ENCODE assay signal across 1 cellular context in the genomic region with DNA sequence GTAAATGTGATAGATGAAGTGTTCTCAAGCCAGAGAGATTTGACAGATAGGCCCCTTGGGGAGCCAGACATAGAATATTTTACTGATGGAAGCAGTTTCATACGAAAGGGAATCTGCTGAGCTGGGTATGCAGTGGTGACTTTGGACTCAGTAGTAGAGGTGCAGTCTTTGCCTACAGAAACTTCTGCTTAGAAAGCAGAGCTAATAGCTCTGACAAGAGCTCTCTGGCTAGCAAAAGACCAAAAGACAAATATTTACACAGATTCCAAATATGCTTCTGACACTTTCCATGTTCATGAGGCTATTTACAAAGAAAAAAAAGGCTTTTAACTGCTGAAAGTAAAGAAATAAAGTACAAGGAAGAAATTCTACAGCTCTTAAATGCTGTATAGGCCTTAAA.
A peak's percentile ranks its signal among the peaks of the same experiment; 100 is the strongest.
TF ChIP-seq lines count a peak whose summit lies in the region.
"Not testable (repeated sequence)": the region's sequence is repeated elsewhere in the genome, so short reads cannot be mapped to it uniquely, and the experiment has no call there.

No MANE protein-coding gene starts in this region.

TF ChIP-seq in HepG2, 621 proteins besides CTCF, POLR2A, EP300 and RAD21 (continued from another document):
- TF ChIP-seq RCOR2 (CRISPR knock-in tag; IDR thresholded peaks at IDR 0.05) (peak; percentile 59; the same call in 1 of the 2 replicates), FOXP1 (CRISPR knock-in tag; IDR thresholded peaks at IDR 0.05) (peak; percentile 85), MIXL1 (CRISPR knock-in tag; IDR thresholded peaks at IDR 0.05) (peak; percentile 76; the same call in 1 of the 2 replicates), TCF7 (IDR thresholded peaks at IDR 0.05; ENCODE audit: low read depth) (peak; percentile 57), NCOR1 (IDR thresholded peaks at IDR 0.05; ENCODE audit: borderline replicate concordance, low read length) (peak; percentile 40; the same call in 1 of the 2 replicates), SKI (IDR thresholded peaks at IDR 0.05; ENCODE audit: partially characterized antibody) (peak; percentile 42), FOXJ3 (CRISPR knock-in tag; IDR thresholded peaks at IDR 0.05; ENCODE audit: borderline replicate concordance) (peak; percentile 74; the same call in 1 of the 2 replicates), ZNF670 (CRISPR knock-in tag; IDR thresholded peaks at IDR 0.05; ENCODE audit: borderline replicate concordance) (0 out of 2 replicates have a peak, but pooled peaks have one; percentile 39), TBX3 (IDR thresholded peaks at IDR 0.05; ENCODE audit: borderline replicate concordance) (peak; percentile 80; the same call in 1 of the 2 replicates), ZKSCAN8 (CRISPR knock-in tag; IDR thresholded peaks at IDR 0.05; ENCODE audit: borderline replicate concordance) (peak; percentile 39; the same call in 1 of the 2 replicates), SOX5 (CRISPR knock-in tag; IDR thresholded peaks at IDR 0.05; ENCODE audit: borderline replicate concordance) (peak; percentile 72; the same call in 1 of the 2 replicates), MED1 (CRISPR knock-in tag; IDR thresholded peaks at IDR 0.05) (peak; percentile 47), BCL6 (CRISPR knock-in tag; IDR thresholded peaks at IDR 0.05) (peak; percentile 99), TBL1XR1 (IDR thresholded peaks at IDR 0.05; ENCODE audit: borderline replicate concordance, low read length, partially characterized antibody) (peak; percentile 45), NCOA2 (CRISPR knock-in tag; IDR thresholded peaks at IDR 0.05) (peak; percentile 61), LCORL (CRISPR knock-in tag; IDR thresholded peaks at IDR 0.05) (peak; percentile 20; the same call in 1 of the 2 replicates), CREB1 (CRISPR knock-in tag; IDR thresholded peaks at IDR 0.05) (0 out of 2 replicates have a peak, but pooled peaks have one; percentile 44), HOXA3 (CRISPR knock-in tag; IDR thresholded peaks at IDR 0.05) (peak; percentile 43; the same call in 1 of the 2 replicates), SOX6 (CRISPR knock-in tag; IDR thresholded peaks at IDR 0.05) (peak; percentile 57), MAFK (conservative IDR thresholded peaks at IDR 0.05 in 1 of 2, IDR thresholded peaks at IDR 0.05 in 1 of 2; ENCODE audit: low read length in 2 of 2) (peak; percentile 59 to 79), ZNF652 (CRISPR knock-in tag; IDR thresholded peaks at IDR 0.05; ENCODE audit: borderline replicate concordance, low read depth) (peak; percentile 37; the same call in 1 of the 2 replicates), HNF4G (IDR thresholded peaks at IDR 0.05; ENCODE audit: borderline replicate concordance, low read depth, low read length) (0 out of 2 replicates have a peak, but pooled peaks have one; percentile 28), HNF4G (CRISPR knock-in tag; IDR thresholded peaks at IDR 0.05; ENCODE audit: borderline replicate concordance, low read depth) (0 out of 2 replicates have a peak, but pooled peaks have one; percentile 36), ZNF292 (CRISPR knock-in tag; IDR thresholded peaks at IDR 0.05; ENCODE audit: borderline replicate concordance, low read depth) (peak; percentile 23; the same call in 1 of the 2 replicates), HHEX (CRISPR knock-in tag; IDR thresholded peaks at IDR 0.05) (peak; percentile 69), KDM6A (CRISPR knock-in tag; IDR thresholded peaks at IDR 0.05; ENCODE audit: low read depth) (peak; percentile 40; the same call in 1 of the 2 replicates), ZSCAN25 (CRISPR knock-in tag; IDR thresholded peaks at IDR 0.05) (peak; percentile 62), RARA (CRISPR knock-in tag; IDR thresholded peaks at IDR 0.05) (peak; percentile 81), FOXA3 (CRISPR knock-in tag; IDR thresholded peaks at IDR 0.05) (peak; percentile 91)
- not testable (repeated sequence) for TF ChIP-seq FOXP1, LCORL, CREB1, SOX6 (IDR thresholded peaks at IDR 0.05)
- TF ChIP-seq, protein P1, sequence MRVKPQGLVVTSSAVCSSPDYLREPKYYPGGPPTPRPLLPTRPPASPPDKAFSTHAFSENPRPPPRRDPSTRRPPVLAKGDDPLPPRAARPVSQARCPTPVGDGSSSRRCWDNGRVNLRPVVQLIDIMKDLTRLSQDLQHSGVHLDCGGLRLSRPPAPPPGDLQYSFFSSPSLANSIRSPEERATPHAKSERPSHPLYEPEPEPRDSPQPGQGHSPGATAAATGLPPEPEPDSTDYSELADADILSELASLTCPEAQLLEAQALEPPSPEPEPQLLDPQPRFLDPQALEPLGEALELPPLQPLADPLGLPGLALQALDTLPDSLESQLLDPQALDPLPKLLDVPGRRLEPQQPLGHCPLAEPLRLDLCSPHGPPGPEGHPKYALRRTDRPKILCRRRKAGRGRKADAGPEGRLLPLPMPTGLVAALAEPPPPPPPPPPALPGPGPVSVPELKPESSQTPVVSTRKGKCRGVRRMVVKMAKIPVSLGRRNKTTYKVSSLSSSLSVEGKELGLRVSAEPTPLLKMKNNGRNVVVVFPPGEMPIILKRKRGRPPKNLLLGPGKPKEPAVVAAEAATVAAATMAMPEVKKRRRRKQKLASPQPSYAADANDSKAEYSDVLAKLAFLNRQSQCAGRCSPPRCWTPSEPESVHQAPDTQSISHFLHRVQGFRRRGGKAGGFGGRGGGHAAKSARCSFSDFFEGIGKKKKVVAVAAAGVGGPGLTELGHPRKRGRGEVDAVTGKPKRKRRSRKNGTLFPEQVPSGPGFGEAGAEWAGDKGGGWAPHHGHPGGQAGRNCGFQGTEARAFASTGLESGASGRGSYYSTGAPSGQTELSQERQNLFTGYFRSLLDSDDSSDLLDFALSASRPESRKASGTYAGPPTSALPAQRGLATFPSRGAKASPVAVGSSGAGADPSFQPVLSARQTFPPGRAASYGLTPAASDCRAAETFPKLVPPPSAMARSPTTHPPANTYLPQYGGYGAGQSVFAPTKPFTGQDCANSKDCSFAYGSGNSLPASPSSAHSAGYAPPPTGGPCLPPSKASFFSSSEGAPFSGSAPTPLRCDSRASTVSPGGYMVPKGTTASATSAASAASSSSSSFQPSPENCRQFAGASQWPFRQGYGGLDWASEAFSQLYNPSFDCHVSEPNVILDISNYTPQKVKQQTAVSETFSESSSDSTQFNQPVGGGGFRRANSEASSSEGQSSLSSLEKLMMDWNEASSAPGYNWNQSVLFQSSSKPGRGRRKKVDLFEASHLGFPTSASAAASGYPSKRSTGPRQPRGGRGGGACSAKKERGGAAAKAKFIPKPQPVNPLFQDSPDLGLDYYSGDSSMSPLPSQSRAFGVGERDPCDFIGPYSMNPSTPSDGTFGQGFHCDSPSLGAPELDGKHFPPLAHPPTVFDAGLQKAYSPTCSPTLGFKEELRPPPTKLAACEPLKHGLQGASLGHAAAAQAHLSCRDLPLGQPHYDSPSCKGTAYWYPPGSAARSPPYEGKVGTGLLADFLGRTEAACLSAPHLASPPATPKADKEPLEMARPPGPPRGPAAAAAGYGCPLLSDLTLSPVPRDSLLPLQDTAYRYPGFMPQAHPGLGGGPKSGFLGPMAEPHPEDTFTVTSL (CRISPR knock-in tag; IDR thresholded peaks at IDR 0.05; ENCODE audit: borderline replicate concordance), result peak; percentile 89; the same call in 1 of the 2 replicates
- TF ChIP-seq, protein P2, sequence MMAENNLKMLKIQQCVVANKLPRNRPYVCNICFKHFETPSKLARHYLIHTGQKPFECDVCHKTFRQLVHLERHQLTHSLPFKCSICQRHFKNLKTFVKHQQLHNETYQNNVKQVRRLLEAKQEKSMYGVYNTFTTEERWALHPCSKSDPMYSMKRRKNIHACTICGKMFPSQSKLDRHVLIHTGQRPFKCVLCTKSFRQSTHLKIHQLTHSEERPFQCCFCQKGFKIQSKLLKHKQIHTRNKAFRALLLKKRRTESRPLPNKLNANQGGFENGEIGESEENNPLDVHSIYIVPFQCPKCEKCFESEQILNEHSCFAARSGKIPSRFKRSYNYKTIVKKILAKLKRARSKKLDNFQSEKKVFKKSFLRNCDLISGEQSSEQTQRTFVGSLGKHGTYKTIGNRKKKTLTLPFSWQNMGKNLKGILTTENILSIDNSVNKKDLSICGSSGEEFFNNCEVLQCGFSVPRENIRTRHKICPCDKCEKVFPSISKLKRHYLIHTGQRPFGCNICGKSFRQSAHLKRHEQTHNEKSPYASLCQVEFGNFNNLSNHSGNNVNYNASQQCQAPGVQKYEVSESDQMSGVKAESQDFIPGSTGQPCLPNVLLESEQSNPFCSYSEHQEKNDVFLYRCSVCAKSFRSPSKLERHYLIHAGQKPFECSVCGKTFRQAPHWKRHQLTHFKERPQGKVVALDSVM (CRISPR knock-in tag; IDR thresholded peaks at IDR 0.05), result peak; percentile 31; the same call in 1 of the 2 replicates
- TF ChIP-seq, protein P3, sequence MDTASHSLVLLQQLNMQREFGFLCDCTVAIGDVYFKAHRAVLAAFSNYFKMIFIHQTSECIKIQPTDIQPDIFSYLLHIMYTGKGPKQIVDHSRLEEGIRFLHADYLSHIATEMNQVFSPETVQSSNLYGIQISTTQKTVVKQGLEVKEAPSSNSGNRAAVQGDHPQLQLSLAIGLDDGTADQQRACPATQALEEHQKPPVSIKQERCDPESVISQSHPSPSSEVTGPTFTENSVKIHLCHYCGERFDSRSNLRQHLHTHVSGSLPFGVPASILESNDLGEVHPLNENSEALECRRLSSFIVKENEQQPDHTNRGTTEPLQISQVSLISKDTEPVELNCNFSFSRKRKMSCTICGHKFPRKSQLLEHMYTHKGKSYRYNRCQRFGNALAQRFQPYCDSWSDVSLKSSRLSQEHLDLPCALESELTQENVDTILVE (CRISPR knock-in tag; IDR thresholded peaks at IDR 0.05), result 0 out of 2 replicates have a peak, but pooled peaks have one; percentile 23
- TF ChIP-seq, protein P4, sequence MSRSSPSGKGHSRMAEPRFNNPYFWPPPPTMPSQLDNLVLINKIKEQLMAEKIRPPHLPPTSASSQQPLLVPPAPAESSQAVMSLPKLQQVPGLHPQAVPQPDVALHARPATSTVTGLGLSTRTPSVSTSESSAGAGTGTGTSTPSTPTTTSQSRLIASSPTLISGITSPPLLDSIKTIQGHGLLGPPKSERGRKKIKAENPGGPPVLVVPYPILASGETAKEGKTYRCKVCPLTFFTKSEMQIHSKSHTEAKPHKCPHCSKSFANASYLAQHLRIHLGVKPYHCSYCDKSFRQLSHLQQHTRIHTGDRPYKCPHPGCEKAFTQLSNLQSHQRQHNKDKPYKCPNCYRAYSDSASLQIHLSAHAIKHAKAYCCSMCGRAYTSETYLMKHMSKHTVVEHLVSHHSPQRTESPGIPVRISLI (CRISPR knock-in tag; IDR thresholded peaks at IDR 0.05; ENCODE audit: borderline replicate concordance), result peak; percentile 73; the same call in 1 of the 2 replicates
- TF ChIP-seq, protein P5, sequence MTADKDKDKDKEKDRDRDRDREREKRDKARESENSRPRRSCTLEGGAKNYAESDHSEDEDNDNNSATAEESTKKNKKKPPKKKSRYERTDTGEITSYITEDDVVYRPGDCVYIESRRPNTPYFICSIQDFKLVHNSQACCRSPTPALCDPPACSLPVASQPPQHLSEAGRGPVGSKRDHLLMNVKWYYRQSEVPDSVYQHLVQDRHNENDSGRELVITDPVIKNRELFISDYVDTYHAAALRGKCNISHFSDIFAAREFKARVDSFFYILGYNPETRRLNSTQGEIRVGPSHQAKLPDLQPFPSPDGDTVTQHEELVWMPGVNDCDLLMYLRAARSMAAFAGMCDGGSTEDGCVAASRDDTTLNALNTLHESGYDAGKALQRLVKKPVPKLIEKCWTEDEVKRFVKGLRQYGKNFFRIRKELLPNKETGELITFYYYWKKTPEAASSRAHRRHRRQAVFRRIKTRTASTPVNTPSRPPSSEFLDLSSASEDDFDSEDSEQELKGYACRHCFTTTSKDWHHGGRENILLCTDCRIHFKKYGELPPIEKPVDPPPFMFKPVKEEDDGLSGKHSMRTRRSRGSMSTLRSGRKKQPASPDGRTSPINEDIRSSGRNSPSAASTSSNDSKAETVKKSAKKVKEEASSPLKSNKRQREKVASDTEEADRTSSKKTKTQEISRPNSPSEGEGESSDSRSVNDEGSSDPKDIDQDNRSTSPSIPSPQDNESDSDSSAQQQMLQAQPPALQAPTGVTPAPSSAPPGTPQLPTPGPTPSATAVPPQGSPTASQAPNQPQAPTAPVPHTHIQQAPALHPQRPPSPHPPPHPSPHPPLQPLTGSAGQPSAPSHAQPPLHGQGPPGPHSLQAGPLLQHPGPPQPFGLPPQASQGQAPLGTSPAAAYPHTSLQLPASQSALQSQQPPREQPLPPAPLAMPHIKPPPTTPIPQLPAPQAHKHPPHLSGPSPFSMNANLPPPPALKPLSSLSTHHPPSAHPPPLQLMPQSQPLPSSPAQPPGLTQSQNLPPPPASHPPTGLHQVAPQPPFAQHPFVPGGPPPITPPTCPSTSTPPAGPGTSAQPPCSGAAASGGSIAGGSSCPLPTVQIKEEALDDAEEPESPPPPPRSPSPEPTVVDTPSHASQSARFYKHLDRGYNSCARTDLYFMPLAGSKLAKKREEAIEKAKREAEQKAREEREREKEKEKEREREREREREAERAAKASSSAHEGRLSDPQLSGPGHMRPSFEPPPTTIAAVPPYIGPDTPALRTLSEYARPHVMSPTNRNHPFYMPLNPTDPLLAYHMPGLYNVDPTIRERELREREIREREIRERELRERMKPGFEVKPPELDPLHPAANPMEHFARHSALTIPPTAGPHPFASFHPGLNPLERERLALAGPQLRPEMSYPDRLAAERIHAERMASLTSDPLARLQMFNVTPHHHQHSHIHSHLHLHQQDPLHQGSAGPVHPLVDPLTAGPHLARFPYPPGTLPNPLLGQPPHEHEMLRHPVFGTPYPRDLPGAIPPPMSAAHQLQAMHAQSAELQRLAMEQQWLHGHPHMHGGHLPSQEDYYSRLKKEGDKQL (CRISPR knock-in tag; IDR thresholded peaks at IDR 0.05; ENCODE audit: low read depth), result peak; percentile 61; the same call in 1 of the 2 replicates
- TF ChIP-seq, protein P6, sequence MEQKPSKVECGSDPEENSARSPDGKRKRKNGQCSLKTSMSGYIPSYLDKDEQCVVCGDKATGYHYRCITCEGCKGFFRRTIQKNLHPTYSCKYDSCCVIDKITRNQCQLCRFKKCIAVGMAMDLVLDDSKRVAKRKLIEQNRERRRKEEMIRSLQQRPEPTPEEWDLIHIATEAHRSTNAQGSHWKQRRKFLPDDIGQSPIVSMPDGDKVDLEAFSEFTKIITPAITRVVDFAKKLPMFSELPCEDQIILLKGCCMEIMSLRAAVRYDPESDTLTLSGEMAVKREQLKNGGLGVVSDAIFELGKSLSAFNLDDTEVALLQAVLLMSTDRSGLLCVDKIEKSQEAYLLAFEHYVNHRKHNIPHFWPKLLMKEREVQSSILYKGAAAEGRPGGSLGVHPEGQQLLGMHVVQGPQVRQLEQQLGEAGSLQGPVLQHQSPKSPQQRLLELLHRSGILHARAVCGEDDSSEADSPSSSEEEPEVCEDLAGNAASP (CRISPR knock-in tag; IDR thresholded peaks at IDR 0.05; ENCODE audit: borderline replicate concordance), result peak; percentile 36; the same call in 1 of the 2 replicates
